Comparison of ENCODE assay signal across 20 cellular contexts in genomic region chr10:101337836-101338235, GRCh38. TPM values are rescaled to one million over a fixed set of nuclear protein-coding genes. Genes with fewer than 3 reads are reported as not detected.
DNase-seq lines count a peak whose midpoint lies in the region; ATAC-seq and TF ChIP-seq lines count a peak whose summit lies in the region.
"Had no signal": no experiment of that assay in that cellular context is flagged by ENCODE, and none has a peak within 500 bp of the region (broad histone marks: within the 10 kb centered on the region; RNA-seq: fewer than 3 reads in every experiment).

No MANE protein-coding gene starts in this region.

- no peaks in the 10 kb centered on the region for H3F3A ChIP-seq in GM23338 (replicated peaks; ENCODE audit: low read depth)

- H3K4me2 ChIP-seq in GM23338 = no peak overlapping the region
- H3K4me2 ChIP-seq: BLaER1 had no signal

- H2AFZ ChIP-seq in GM23338 = 0 out of 2 replicates have a peak overlapping the region, but pooled peaks have one; percentile 43

- ATAC-seq in GM23338 (no peak), HG03354 (IDR thresholded peaks at IDR 0.05; ENCODE audit: poor library complexity, severe bottlenecking, unreplicated experiment) (no peak), GM18520 (IDR thresholded peaks at IDR 0.05; ENCODE audit: unreplicated experiment) (no peak)
- ATAC-seq in stimulated activated naive CD8-positive, alpha-beta T cell treated with anti-CD3 and anti-CD28 coated beads, Interleukin-15, amount 100 ng/mL, for 72 hours = no peak

- H3K4me3 Mint-ChIP-seq in GM23338 = no peak overlapping the region
- H3K4me3 Mint-ChIP-seq in stimulated activated naive CD8-positive, alpha-beta T cell treated with anti-CD3 and anti-CD28 coated beads, Interleukin-15, amount 100 ng/mL, for 72 hours = no peak overlapping the region
- H3K4me3 Mint-ChIP-seq: CD14-positive monocyte; CD4-positive, alpha-beta memory T cell; CD4-positive, CD25-positive, alpha-beta regulatory T cell; CD8-positive, alpha-beta memory T cell had no signal

- H3K4me1 Mint-ChIP-seq in GM23338 = no peaks in the 10 kb centered on the region
- H3K4me1 Mint-ChIP-seq in stimulated activated naive CD8-positive, alpha-beta T cell treated with anti-CD3 and anti-CD28 coated beads, Interleukin-15, amount 100 ng/mL, for 72 hours = no peaks in the 10 kb centered on the region
- H3K4me1 Mint-ChIP-seq: CD14-positive monocyte; CD4-positive, alpha-beta memory T cell; CD4-positive, CD25-positive, alpha-beta regulatory T cell; CD8-positive, alpha-beta memory T cell had no signal

- no peaks in the 10 kb centered on the region for H3K36me3 ChIP-seq in GM23338 (ENCODE audit: insufficient read depth)
- H3K36me3 ChIP-seq: BE2C, BLaER1 had no signal

- no peaks in the 10 kb centered on the region for H3K4me1 ChIP-seq in GM23338 (ENCODE audit: insufficient read depth)
- H3K4me1 ChIP-seq: BE2C, BLaER1, Caco-2 had no signal

- no peaks in the 10 kb centered on the region for H3K79me2 ChIP-seq in GM23338 (replicated peaks; ENCODE audit: insufficient read depth)

- no peak for DNase-seq in GM23338 (ENCODE audit: low spot score)
- peak; percentile 12 for DNase-seq in dedifferentiated amniotic fluid mesenchymal stem cell (ENCODE audit: extremely low spot score)
- peak; percentile 40 for DNase-seq in foreskin melanocyte
- no peak for DNase-seq in stimulated activated naive CD8-positive, alpha-beta T cell treated with anti-CD3 and anti-CD28 coated beads, Interleukin-15, amount 100 ng/mL, for 72 hours
- DNase-seq in T1000 (lab: John Stamatoyannopoulos, UW) = no peak
- DNase-seq: 8988T; ACHN; BE2C; C1 segment of cervical spinal cord; Calu3; CD4-positive, alpha-beta memory T cell; CD4-positive, CD25-positive, alpha-beta regulatory T cell; CD8-positive, alpha-beta memory T cell; DMS79 treated with DMSO at 0.1 percent for 48 hours; GF-D8 had no signal

- no peaks in the 10 kb centered on the region for H3K9me2 ChIP-seq in GM23338 (ENCODE audit: insufficient read depth)

- H3K27ac ChIP-seq in GM23338 (ENCODE audit: low read depth) = no peak overlapping the region
- H3K27ac ChIP-seq: BLaER1 had no signal

- H4K20me1 ChIP-seq in GM23338 (replicated peaks; ENCODE audit: insufficient read depth) = no peaks in the 10 kb centered on the region; the same call in 1 of the 2 replicates
- H4K20me1 ChIP-seq: BLaER1 had no signal

- TF ChIP-seq CTCF in GM23338 (conservative IDR thresholded peaks at IDR 0.05; ENCODE audit: low read depth in 2 of 2) = no peak

- no peaks in the 10 kb centered on the region for H3K9me3 Mint-ChIP-seq in GM23338
- no peaks in the 10 kb centered on the region for H3K9me3 Mint-ChIP-seq in stimulated activated naive CD8-positive, alpha-beta T cell treated with anti-CD3 and anti-CD28 coated beads, Interleukin-15, amount 100 ng/mL, for 72 hours
- H3K9me3 Mint-ChIP-seq: CD8-positive, alpha-beta memory T cell had no signal

- H3K27me3 ChIP-seq in GM23338 (ENCODE audit: insufficient read depth) = no peaks in the 10 kb centered on the region
- H3K27me3 ChIP-seq: BE2C, BLaER1 had no signal

- no peak overlapping the region for H3K27ac Mint-ChIP-seq in GM23338
- H3K27ac Mint-ChIP-seq in stimulated activated naive CD8-positive, alpha-beta T cell treated with anti-CD3 and anti-CD28 coated beads, Interleukin-15, amount 100 ng/mL, for 72 hours = no peak overlapping the region
- H3K27ac Mint-ChIP-seq: CD14-positive monocyte; CD4-positive, alpha-beta memory T cell; CD4-positive, CD25-positive, alpha-beta regulatory T cell had no signal

- H3K36me3 Mint-ChIP-seq in GM23338 (ENCODE audit: low read depth) = no peaks in the 10 kb centered on the region
- H3K36me3 Mint-ChIP-seq: CD14-positive monocyte; CD4-positive, alpha-beta memory T cell; CD4-positive, CD25-positive, alpha-beta regulatory T cell; CD8-positive, alpha-beta memory T cell had no signal

- H3K27me3 Mint-ChIP-seq in GM23338 (ENCODE audit: insufficient read depth, low read depth, poor library complexity) = peaks cover 2% of the 10 kb centered on the region
- peaks cover 19% of the 10 kb centered on the region for H3K27me3 Mint-ChIP-seq in stimulated activated naive CD8-positive, alpha-beta T cell treated with anti-CD3 and anti-CD28 coated beads, Interleukin-15, amount 100 ng/mL, for 72 hours

- no peak overlapping the region for H3K4me3 ChIP-seq in GM23338
- H3K4me3 ChIP-seq: BLaER1 had no signal

TF ChIP-seq in GM23338, 12 proteins besides CTCF, POLR2A, EP300 and RAD21 (continues in another document):
- TF ChIP-seq ETS1 (IDR thresholded peaks at IDR 0.05) (no peak), CREB1 (CRISPR knock-in tag; IDR thresholded peaks at IDR 0.05; ENCODE audit: low read depth) (no peak), STAT1 (IDR thresholded peaks at IDR 0.05; ENCODE audit: unreplicated experiment) (no peak), REST (IDR thresholded peaks at IDR 0.05; ENCODE audit: unreplicated experiment) (no peak), ZNF331 (CRISPR knock-in tag; IDR thresholded peaks at IDR 0.05; ENCODE audit: low read depth) (no peak)

RNA-seq across cellular contexts. Expression of gene BTRC, which starts 16.1 kb away (rescaled TPM):
- total RNA-seq in GM23338 (2014; rRNA removed; shearing (Covaris generic)) = 14.8 and 17.5 TPM in 2 replicates
- 10.0 and 12.2 TPM in 2 replicates for polyA plus RNA-seq in GM23338 (2016; fragmentation: Nextera tagmentation; extraction: Ambion mirVana)

Comparison
In these comparisons a context has a peak if more than half of its experiments do, and no peak if none do; other contexts are left out.
1. DNase-seq: peak in dedifferentiated amniotic fluid mesenchymal stem cell (single experiment) and foreskin melanocyte (single experiment); none in GM23338 (single experiment), stimulated activated naive CD8-positive, alpha-beta T cell treated with anti-CD3 and anti-CD28 coated beads, Interleukin-15, amount 100 ng/mL, for 72 hours (0 of 2) and T1000 (single experiment).